Comparison of ENCODE assay signal across 8 cellular contexts in the genomic region with DNA sequence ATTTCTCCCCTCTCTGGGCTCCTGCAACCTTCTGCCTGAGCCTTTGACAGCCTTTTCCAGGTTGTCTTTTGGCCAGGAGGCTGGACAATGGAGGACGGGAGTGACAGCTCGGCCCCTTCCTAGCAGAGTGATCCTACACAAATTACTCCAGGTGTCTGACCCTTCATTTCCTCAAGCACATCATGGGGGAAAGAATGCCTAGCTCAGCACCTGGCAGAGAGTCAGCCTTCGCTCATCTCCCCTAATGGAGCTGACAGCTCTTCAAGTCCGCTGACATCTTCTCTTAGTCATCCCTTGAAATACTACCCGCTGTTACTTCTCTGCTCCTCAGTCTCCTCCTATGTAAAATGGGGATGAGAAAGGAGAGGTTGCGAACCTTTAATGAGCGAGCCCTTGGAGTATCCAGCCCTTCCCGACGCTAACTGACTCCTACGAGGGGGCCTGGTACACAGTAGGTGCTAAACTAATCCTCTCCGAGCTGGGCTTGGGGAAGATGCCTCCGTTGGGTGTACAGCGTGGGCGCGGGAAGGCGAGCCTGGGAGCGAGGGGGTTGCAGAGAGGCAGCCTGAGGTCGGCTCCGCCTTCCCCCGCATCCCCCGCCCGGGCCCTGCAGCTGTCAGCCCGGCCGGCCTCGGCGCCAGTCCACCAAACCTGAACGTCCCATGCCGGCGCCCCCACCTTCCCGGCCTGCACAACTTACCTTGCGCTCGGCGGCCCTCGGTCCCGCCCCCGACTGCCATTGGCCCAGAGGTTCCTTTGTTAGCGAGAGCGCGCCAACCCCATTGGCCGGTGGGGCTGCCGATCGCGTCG. TPM values are rescaled to one million over a fixed set of nuclear protein-coding genes. Genes with fewer than 3 reads are reported as not detected.
DNase-seq lines count a peak whose midpoint lies in the region; ATAC-seq and TF ChIP-seq lines count a peak whose summit lies in the region.

No MANE protein-coding gene starts in this region.

- peak overlapping the region; percentile 69 for H3K4me3 Mint-ChIP-seq in activated B cell treated with CpG ODN at 0.5 μM for 24 hours

- peak overlapping the region; percentile 2 to 89 (median 46) for H3K4me3 ChIP-seq in spleen

- H3K36me3 ChIP-seq in spleen: no peaks in the 10 kb centered on the region

- peak overlapping the region; percentile 89 for H3K27ac ChIP-seq in caudate nucleus (ENCODE audit: low read depth, low read length)
- peak overlapping the region in 6 of 8 donors; percentile 22 to 79 (median 65) for H3K27ac ChIP-seq in spleen

- POLR2A ChIA-PET in activated B cell treated with CpG ODN at 0.5 μM for 24 hours (lab: Charles Lee): interaction anchor here (0.6 kb wide), 1 partner anchor 9 kb away, joined by 6 read pairs; no protein-coding TSS in a partner anchor

- TF ChIP-seq CTCF in activated B cell treated with CpG ODN at 0.5 μM for 24 hours (IDR thresholded peaks at IDR 0.05): no peak
- peak in 1 of 11 experiments; percentile 9 for TF ChIP-seq CTCF in spleen (IDR thresholded peaks at IDR 0.05 in 8 of 11, conservative IDR thresholded peaks at IDR 0.05 in 3 of 11)

- intact Hi-C loops in activated B cell treated with CpG ODN at 0.5 μM for 24 hours (cut with micrococcal nuclease) (loop anchor here (2.0 to 5.0 kb wide), 2 partner anchors 239 to 781 kb away; a partner anchor contains a TSS), spleen (cut with DNase I; ENCODE audit: low total_unique reads) (no loop called here)

- CTCF ChIA-PET in activated B cell treated with CpG ODN at 0.5 μM for 24 hours (lab: Charles Lee): no interaction called here

- H3K4me1 ChIP-seq in spleen: peaks cover 32 to 63% (median 53%) of the 10 kb centered on the region in 6 donors

- WGBS in spleen, 5 donors: 11 to 19% (median 11%) methylated on average over 23 to 44 of the region's 44 CpGs

- H3K9me3 ChIP-seq in spleen: no peaks in the 10 kb centered on the region

- H3K27me3 ChIP-seq in spleen (replicated peaks in 1 of 7): no peaks in the 10 kb centered on the region

- no peaks in the 10 kb centered on the region for H3K27me3 Mint-ChIP-seq in activated B cell treated with CpG ODN at 0.5 μM for 24 hours

- DNase-seq in AG08396 (ENCODE audit: low spot score) (peak; percentile 99), NCI-H2227 treated with DMSO at 0.1 percent for 48 hours (lab: John Stamatoyannopoulos, UW) (peak; percentile 88), activated B cell treated with CpG ODN at 0.5 μM for 24 hours (peak; percentile 94), caudate nucleus (lab: John Stamatoyannopoulos, UW) (peak; percentile 43 to 99 (median 97)), iris pigment epithelial cell (ENCODE audit: low read depth) (peak; percentile 97), spleen (peak; percentile 100)

- H3K27ac Mint-ChIP-seq in activated B cell treated with CpG ODN at 0.5 μM for 24 hours: no peak overlapping the region

- H3K9me3 Mint-ChIP-seq in activated B cell treated with CpG ODN at 0.5 μM for 24 hours: peaks cover 2% of the 10 kb centered on the region

- peaks cover 48% of the 10 kb centered on the region for H3K4me1 Mint-ChIP-seq in activated B cell treated with CpG ODN at 0.5 μM for 24 hours

- peaks cover 4% of the 10 kb centered on the region for H3K36me3 Mint-ChIP-seq in activated B cell treated with CpG ODN at 0.5 μM for 24 hours (ENCODE audit: low read depth)

- TF ChIP-seq POLR2A in spleen (IDR thresholded peaks at IDR 0.05): no peak

- peak; percentile 95 for ATAC-seq in GM19025 (IDR thresholded peaks at IDR 0.05; ENCODE audit: low read depth, unreplicated experiment)
- peak; percentile 92 for ATAC-seq in HG03196 (IDR thresholded peaks at IDR 0.05; ENCODE audit: unreplicated experiment)
- peak; percentile 93 for ATAC-seq in activated B cell treated with CpG ODN at 0.5 μM for 24 hours (ENCODE audit: low read depth)

RNA-seq across cellular contexts. Expression of a gene that starts 0.5 kb away (rescaled TPM):
- total RNA-seq in activated B cell treated with CpG ODN at 0.5 μM for 24 hours (206 and 231 TPM in 2 replicates), spleen (100 to 1,000 TPM; 120 to 309 (median 197) TPM)
- polyA plus RNA-seq in spleen: 100 to 1,000 TPM in 1 of 3 donors, 10 to 100 TPM in 2; 52.3 to 114 (median 83.0) TPM

Comparison
In these comparisons a context has a peak if more than half of its experiments do, and no peak if none do; other contexts are left out.
1. Peak in every context shown above with its lines: DNase-seq, ATAC-seq, H3K4me3 ChIP-seq and H3K27ac ChIP-seq.